In genomic region chr1:46969014-46969619, GRCh38 we compare ENCODE assay signal across 18 cellular contexts. TPM values are rescaled to one million over a fixed set of nuclear protein-coding genes. Genes with fewer than 3 reads are reported as not detected.
DNase-seq lines count a peak whose midpoint lies in the region; ATAC-seq and TF ChIP-seq lines count a peak whose summit lies in the region.
"Had no signal": no experiment of that assay in that cellular context is flagged by ENCODE, and none has a peak within 500 bp of the region (broad histone marks: within the 10 kb centered on the region; RNA-seq: fewer than 3 reads in every experiment).

No MANE protein-coding gene starts in this region.

- TF ChIP-seq RAD21 in Ishikawa (IDR thresholded peaks at IDR 0.05; ENCODE audit: low read depth): peak; percentile 18; the same call in 1 of the 2 replicates

- no peak for TF ChIP-seq EP300 in Ishikawa (IDR thresholded peaks at IDR 0.05; ENCODE audit: borderline replicate concordance)

- no peak overlapping the region for H2AFZ ChIP-seq in DND-41 (ENCODE audit: low read depth, low read length)

- H3K79me2 ChIP-seq in DND-41 (ENCODE audit: insufficient read depth, low read length): no peaks in the 10 kb centered on the region

- H3K36me3 ChIP-seq in DND-41 (ENCODE audit: insufficient read depth, low read length) (no peaks in the 10 kb centered on the region), kidney epithelial cell (ENCODE audit: control insufficient read depth, insufficient read depth, low read length) (no peaks in the 10 kb centered on the region)

- H3K4me1 ChIP-seq in DND-41 (ENCODE audit: insufficient read depth, low read length): no peaks in the 10 kb centered on the region
- H3K4me1 ChIP-seq: Caco-2 had no signal

- DNase-seq in DND-41 (no peak), kidney epithelial cell (ENCODE audit: low read depth) (no peak), mucosa of gallbladder (ENCODE audit: low spot score) (no peak), cerebellum (ENCODE audit: low spot score) (no peak), SHP77 treated with DMSO at 0.1 percent for 48 hours (lab: John Stamatoyannopoulos, UW) (no peak)
- DNase-seq: aorta; Caco-2; HCEC 1CT; NCI-H2081; NCI-H748 treated with DMSO at 0.1 percent for 48 hours; stimulated activated CD4-positive, alpha-beta T cell treated with anti-CD3 and anti-CD28 coated beads, Interleukin-4, amount 100 ng/mL, for 4 hours; T-helper 2 cell had no signal

- ATAC-seq in DND-41 (ENCODE audit: insufficient read depth, low read depth) (no peak), HG03378 (IDR thresholded peaks at IDR 0.05; ENCODE audit: unreplicated experiment) (no peak)
- ATAC-seq: Right ventricle myocardium inferior had no signal

- H3K9ac ChIP-seq in DND-41 (ENCODE audit: low read depth, low read length): no peak overlapping the region

- H4K20me1 ChIP-seq in DND-41 (ENCODE audit: insufficient read depth, low read length): no peaks in the 10 kb centered on the region

- TF ChIP-seq CTCF in DND-41 (IDR thresholded peaks at IDR 0.05; ENCODE audit: borderline replicate concordance, extremely low read depth, low read length, poor library complexity, severe bottlenecking) (peak; percentile 39), VCaP (conservative IDR thresholded peaks at IDR 0.05) (peak; percentile 49), kidney epithelial cell (IDR thresholded peaks at IDR 0.05; ENCODE audit: insufficient read depth, low read length, poor library complexity, severe bottlenecking) (peak; percentile 23)

- peaks cover 4% of the 10 kb centered on the region for H3K27me3 ChIP-seq in DND-41 (ENCODE audit: insufficient read depth, low read length, poor library complexity)
- H3K27me3 ChIP-seq in kidney epithelial cell (ENCODE audit: control insufficient read depth, insufficient read depth, low read length): no peaks in the 10 kb centered on the region

- H3K4me3 ChIP-seq in DND-41 (ENCODE audit: low read depth in 1 of 2, low read length in 2 of 2) (no peak overlapping the region), kidney epithelial cell (ENCODE audit: low read depth, low read length) (no peak overlapping the region)
- H3K4me3 ChIP-seq: coronary artery had no signal

- no peak overlapping the region for H3K4me2 ChIP-seq in DND-41 (ENCODE audit: insufficient read depth, low read length)

- H3K27ac ChIP-seq in DND-41 (ENCODE audit: low read length): no peak overlapping the region
- no peak overlapping the region for H3K27ac ChIP-seq in VCaP
- H3K27ac ChIP-seq: coronary artery, epithelial cell of prostate had no signal

- H3K9me3 ChIP-seq in DND-41 (ENCODE audit: insufficient read depth, low read length, severe bottlenecking): no peaks in the 10 kb centered on the region
- H3K9me3 ChIP-seq: Caco-2 had no signal

TF ChIP-seq in Ishikawa, 13 proteins besides CTCF, POLR2A, EP300 and RAD21:
- TF ChIP-seq NFIC (IDR thresholded peaks at IDR 0.05) (no peak), FOXM1 (IDR thresholded peaks at IDR 0.05; ENCODE audit: borderline replicate concordance, low read depth) (no peak), CEBPB (IDR thresholded peaks at IDR 0.05) (no peak), CREB1 (IDR thresholded peaks at IDR 0.05; ENCODE audit: low read depth) (no peak), YY1 (IDR thresholded peaks at IDR 0.05; ENCODE audit: low read depth) (no peak), REST (IDR thresholded peaks at IDR 0.05; ENCODE audit: low read depth) (no peak), MAX (IDR thresholded peaks at IDR 0.05) (no peak), USF1 (IDR thresholded peaks at IDR 0.05) (no peak), TEAD4 (IDR thresholded peaks at IDR 0.05) (no peak), ZBTB7A (IDR thresholded peaks at IDR 0.05; ENCODE audit: low read depth) (no peak), TAF1 (IDR thresholded peaks at IDR 0.05; ENCODE audit: low read depth) (no peak), EGR1 (IDR thresholded peaks at IDR 0.05) (no peak), TCF12 (IDR thresholded peaks at IDR 0.05; ENCODE audit: low read depth) (no peak)

RNA-seq across cellular contexts. Expression of gene CYP4A11, which starts 27.8 kb away (rescaled TPM):
- total RNA-seq in kidney epithelial cell (not detected in 2 replicates), mucosa of gallbladder (14.2 TPM), cerebellum (0.36 TPM)
- total RNA-seq: Right ventricle myocardium inferior had no signal

RNA-seq across cellular contexts. Expression of gene CYP4X1, which starts 54.4 kb away (rescaled TPM):
- 0.34 TPM in 1 of 2 replicates, not detected in the other for total RNA-seq in kidney epithelial cell
- total RNA-seq in mucosa of gallbladder: 0.78 TPM
- 17.5 TPM for total RNA-seq in cerebellum

Comparison
In these comparisons a context has a peak if more than half of its experiments do, and no peak if none do; other contexts are left out.
1. RNA of gene CYP4A11, which starts 27.8 kb away (total RNA-seq): 14.2 TPM in mucosa of gallbladder (single experiment); 0.36 TPM in cerebellum (single experiment) and not detected in kidney epithelial cell; every median in the first group is over 10 times any median in the second.
2. RNA of gene CYP4X1, which starts 54.4 kb away (total RNA-seq): 17.5 TPM in cerebellum (single experiment); 0.78 TPM in mucosa of gallbladder (single experiment) and 0.34 TPM in kidney epithelial cell; every median in the first group is over 10 times any median in the second.
3. Peak in every context shown above with its lines, with median percentiles within 50 percentile points of each other: CTCF ChIP-seq.